ENCODE assay signal across 3 cellular contexts in the genomic region with DNA sequence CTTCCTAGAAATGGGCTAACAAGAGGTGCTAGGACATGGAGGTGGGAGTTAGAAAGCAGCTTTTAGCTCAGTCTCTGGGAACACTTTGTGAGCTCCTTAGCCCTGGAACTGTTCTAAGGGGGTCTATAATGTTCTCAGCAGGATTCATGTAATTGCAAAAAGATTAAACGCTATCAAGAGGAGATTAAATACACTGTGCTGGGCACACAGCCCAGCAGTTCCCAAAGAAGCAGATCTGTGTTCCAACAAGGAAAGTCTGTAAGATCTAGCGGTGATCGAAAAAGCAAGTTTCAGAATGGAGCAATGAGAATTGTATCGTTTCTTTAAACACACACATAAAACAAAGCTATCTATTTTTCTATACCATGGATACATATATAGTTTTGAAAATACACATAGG.
TF ChIP-seq lines count a peak whose summit lies in the region.

No MANE protein-coding gene starts in this region.

TF ChIP-seq in liver, 16 proteins besides CTCF, POLR2A, EP300 and RAD21:
- TF ChIP-seq YY1 (IDR thresholded peaks at IDR 0.05) (no peak), SP1 (IDR thresholded peaks at IDR 0.05) (no peak), FOXA2 (IDR thresholded peaks at IDR 0.05) (no peak), HNF4A (conservative IDR thresholded peaks at IDR 0.05) (no peak), HNF4G (IDR thresholded peaks at IDR 0.05) (no peak), JUND (IDR thresholded peaks at IDR 0.05) (no peak), TAF1 (conservative IDR thresholded peaks at IDR 0.05) (no peak), NR2F2 (IDR thresholded peaks at IDR 0.05) (no peak)
- TF ChIP-seq, protein P1, sequence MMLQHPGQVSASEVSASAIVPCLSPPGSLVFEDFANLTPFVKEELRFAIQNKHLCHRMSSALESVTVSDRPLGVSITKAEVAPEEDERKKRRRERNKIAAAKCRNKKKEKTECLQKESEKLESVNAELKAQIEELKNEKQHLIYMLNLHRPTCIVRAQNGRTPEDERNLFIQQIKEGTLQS (IDR thresholded peaks at IDR 0.05): no peak
TF ChIP-seq in liver: peak in this region for 0.

TF ChIP-seq in HepG2, 621 proteins besides CTCF, POLR2A, EP300 and RAD21:
- TF ChIP-seq ZNF546 (CRISPR knock-in tag; conservative IDR thresholded peaks at IDR 0.05) (no peak), DNMT3B (CRISPR knock-in tag; conservative IDR thresholded peaks at IDR 0.05) (no peak), ZNF354B (CRISPR knock-in tag; IDR thresholded peaks at IDR 0.05) (no peak), KLF16 (CRISPR knock-in tag; IDR thresholded peaks at IDR 0.05) (no peak), TAF1 (CRISPR knock-in tag; IDR thresholded peaks at IDR 0.05) (no peak), ZNF263 (CRISPR knock-in tag; IDR thresholded peaks at IDR 0.05) (no peak), ZFAT (CRISPR knock-in tag; conservative IDR thresholded peaks at IDR 0.05) (no peak), MBNL3 (CRISPR knock-in tag; conservative IDR thresholded peaks at IDR 0.05) (no peak)
- TF ChIP-seq, protein P2, sequence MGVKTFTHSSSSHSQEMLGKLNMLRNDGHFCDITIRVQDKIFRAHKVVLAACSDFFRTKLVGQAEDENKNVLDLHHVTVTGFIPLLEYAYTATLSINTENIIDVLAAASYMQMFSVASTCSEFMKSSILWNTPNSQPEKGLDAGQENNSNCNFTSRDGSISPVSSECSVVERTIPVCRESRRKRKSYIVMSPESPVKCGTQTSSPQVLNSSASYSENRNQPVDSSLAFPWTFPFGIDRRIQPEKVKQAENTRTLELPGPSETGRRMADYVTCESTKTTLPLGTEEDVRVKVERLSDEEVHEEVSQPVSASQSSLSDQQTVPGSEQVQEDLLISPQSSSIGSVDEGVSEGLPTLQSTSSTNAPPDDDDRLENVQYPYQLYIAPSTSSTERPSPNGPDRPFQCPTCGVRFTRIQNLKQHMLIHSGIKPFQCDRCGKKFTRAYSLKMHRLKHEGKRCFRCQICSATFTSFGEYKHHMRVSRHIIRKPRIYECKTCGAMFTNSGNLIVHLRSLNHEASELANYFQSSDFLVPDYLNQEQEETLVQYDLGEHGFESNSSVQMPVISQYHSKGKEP (CRISPR knock-in tag; IDR thresholded peaks at IDR 0.05): no peak

TF ChIP-seq in SK-N-SH, 30 proteins besides CTCF, POLR2A, EP300 and RAD21:
- no peak for TF ChIP-seq NRF1 (IDR thresholded peaks at IDR 0.05; ENCODE audit: low read depth, low read length)
- no peak for TF ChIP-seq ELF1 (IDR thresholded peaks at IDR 0.05)
- TF ChIP-seq, protein P3, sequence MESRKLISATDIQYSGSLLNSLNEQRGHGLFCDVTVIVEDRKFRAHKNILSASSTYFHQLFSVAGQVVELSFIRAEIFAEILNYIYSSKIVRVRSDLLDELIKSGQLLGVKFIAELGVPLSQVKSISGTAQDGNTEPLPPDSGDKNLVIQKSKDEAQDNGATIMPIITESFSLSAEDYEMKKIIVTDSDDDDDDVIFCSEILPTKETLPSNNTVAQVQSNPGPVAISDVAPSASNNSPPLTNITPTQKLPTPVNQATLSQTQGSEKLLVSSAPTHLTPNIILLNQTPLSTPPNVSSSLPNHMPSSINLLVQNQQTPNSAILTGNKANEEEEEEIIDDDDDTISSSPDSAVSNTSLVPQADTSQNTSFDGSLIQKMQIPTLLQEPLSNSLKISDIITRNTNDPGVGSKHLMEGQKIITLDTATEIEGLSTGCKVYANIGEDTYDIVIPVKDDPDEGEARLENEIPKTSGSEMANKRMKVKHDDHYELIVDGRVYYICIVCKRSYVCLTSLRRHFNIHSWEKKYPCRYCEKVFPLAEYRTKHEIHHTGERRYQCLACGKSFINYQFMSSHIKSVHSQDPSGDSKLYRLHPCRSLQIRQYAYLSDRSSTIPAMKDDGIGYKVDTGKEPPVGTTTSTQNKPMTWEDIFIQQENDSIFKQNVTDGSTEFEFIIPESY (IDR thresholded peaks at IDR 0.05; ENCODE audit: borderline replicate concordance, low read depth): no peak
- TF ChIP-seq TAF1 (IDR thresholded peaks at IDR 0.05; ENCODE audit: borderline replicate concordance, low read depth, low read length): no peak
